In genomic region chr2:96063074-96063899, GRCh38 we compare ENCODE assay signal across 7 cellular contexts. TPM values are rescaled to one million over a fixed set of nuclear protein-coding genes. Genes with fewer than 3 reads are reported as not detected.
DNase-seq lines count a peak whose midpoint lies in the region; ATAC-seq and TF ChIP-seq lines count a peak whose summit lies in the region.
"Not testable (repeated sequence)": the region's sequence is repeated elsewhere in the genome, so short reads cannot be mapped to it uniquely, and the experiment has no call there.

No MANE protein-coding gene starts in this region.

- H3K9ac ChIP-seq in Karpas-422 (ENCODE audit: low read length) = not testable (repeated sequence)

- not testable (repeated sequence) for H3K4me3 ChIP-seq in Karpas-422 (ENCODE audit: low read length); lower lobe of right lung; skeletal muscle cell (ENCODE audit: low read depth, low read length)

- not testable (repeated sequence) for H3K9me3 Mint-ChIP-seq in activated CD4-positive, alpha-beta T cell treated with anti-CD3 and anti-CD28 coated beads, Interleukin-2, amount 10 ng/mL, durations not matched to agents 24 days and 14 days; MCF 10A (ENCODE audit: unreplicated experiment)

- H3K36me3 Mint-ChIP-seq in activated CD4-positive, alpha-beta T cell treated with anti-CD3 and anti-CD28 coated beads, Interleukin-2, amount 10 ng/mL, durations not matched to agents 24 days and 14 days (ENCODE audit: low read depth); MCF 10A (ENCODE audit: insufficient read depth, unreplicated experiment): not testable (repeated sequence)

- H3K27me3 Mint-ChIP-seq in activated CD4-positive, alpha-beta T cell treated with anti-CD3 and anti-CD28 coated beads, Interleukin-2, amount 10 ng/mL, durations not matched to agents 24 days and 14 days; MCF 10A (ENCODE audit: insufficient read depth, unreplicated experiment): not testable (repeated sequence)

- H3K4me3 Mint-ChIP-seq in activated CD4-positive, alpha-beta T cell treated with anti-CD3 and anti-CD28 coated beads, Interleukin-2, amount 10 ng/mL, durations not matched to agents 24 days and 14 days; MCF 10A (ENCODE audit: unreplicated experiment): not testable (repeated sequence)

- not testable (repeated sequence) for H3K9me2 ChIP-seq in Karpas-422 (replicated peaks; ENCODE audit: insufficient read depth, low read length)

- CTCF ChIA-PET in MCF 10A (lab: Yijun Ruan, JAX) = interaction anchor here (0.6 to 0.7 kb wide), 2 partner anchors 97 to 236 kb away, joined by 3 read pairs; no protein-coding TSS in a partner anchor

- not testable (repeated sequence) for H3K79me2 ChIP-seq in Karpas-422 (ENCODE audit: low read length)

- not testable (repeated sequence) for H3K4me1 ChIP-seq in Karpas-422 (ENCODE audit: low read length); lower lobe of right lung

- not testable (repeated sequence) for H3K27me3 ChIP-seq in Karpas-422 (ENCODE audit: low read length); lower lobe of right lung (ENCODE audit: low read depth)

- not testable (repeated sequence) for H3K27ac ChIP-seq in Karpas-422 (ENCODE audit: low read length); lower lobe of right lung

- not testable (repeated sequence) for H3K4me2 ChIP-seq in Karpas-422 (ENCODE audit: low read depth, low read length, poor library complexity, severe bottlenecking)

- H4K20me1 ChIP-seq in Karpas-422 (ENCODE audit: insufficient read depth, low read depth, low read length) = not testable (repeated sequence)

- DNase-seq in GM03348 (ENCODE audit: low spot score) = peak; percentile 31
- peak; percentile 61 for DNase-seq in Karpas-422
- DNase-seq in activated CD4-positive, alpha-beta T cell treated with anti-CD3 and anti-CD28 coated beads, Interleukin-2, amount 10 ng/mL, durations not matched to agents 24 days and 14 days = peak; percentile 62
- DNase-seq in MCF 10A (ENCODE audit: unreplicated experiment) = peak; percentile 79
- peak; percentile 11 for DNase-seq in foreskin melanocyte
- not testable (repeated sequence) for DNase-seq in lower lobe of right lung
- peak; percentile 53 for DNase-seq in skeletal muscle cell (ENCODE audit: low read depth)

- TF ChIP-seq CTCF in MCF 10A (IDR thresholded peaks at IDR 0.05; ENCODE audit: unreplicated experiment) (peak; percentile 45), lower lobe of right lung (IDR thresholded peaks at IDR 0.05) (peak; percentile 40)

- not testable (repeated sequence) for H2AFZ ChIP-seq in Karpas-422 (ENCODE audit: low read length)

- peak; percentile 68 to 72 for ATAC-seq in lower lobe of right lung

- intact Hi-C loops in activated CD4-positive, alpha-beta T cell treated with anti-CD3 and anti-CD28 coated beads, Interleukin-2, amount 10 ng/mL, durations not matched to agents 24 days and 14 days (cut with micrococcal nuclease); lower lobe of right lung (cut with DNase I): not testable (repeated sequence)
- intact Hi-C loops in MCF 10A (cut with micrococcal nuclease) = loop anchor here (10.0 kb wide), 1 partner anchor 202 kb away; the partner anchor contains the start of genes CIAO1 and TMEM127

- not testable (repeated sequence) for H3K27ac Mint-ChIP-seq in activated CD4-positive, alpha-beta T cell treated with anti-CD3 and anti-CD28 coated beads, Interleukin-2, amount 10 ng/mL, durations not matched to agents 24 days and 14 days; MCF 10A (ENCODE audit: low read depth, unreplicated experiment)

- POLR2A ChIA-PET in MCF 10A (lab: Yijun Ruan, JAX) = not testable (repeated sequence)

- H3K9me3 ChIP-seq in Karpas-422 (ENCODE audit: low read length); lower lobe of right lung: not testable (repeated sequence)

- H3K4me1 Mint-ChIP-seq in activated CD4-positive, alpha-beta T cell treated with anti-CD3 and anti-CD28 coated beads, Interleukin-2, amount 10 ng/mL, durations not matched to agents 24 days and 14 days; MCF 10A (ENCODE audit: insufficient read depth, unreplicated experiment): not testable (repeated sequence)

- BruUV-seq in MCF 10A (replicated peaks; lab: Mats Ljungman, UMichigan) = not testable (repeated sequence)

- not testable (repeated sequence) for H3K36me3 ChIP-seq in Karpas-422 (ENCODE audit: insufficient read depth, low read length); lower lobe of right lung

RNA-seq across cellular contexts. Expression of gene GPAT2, which starts 28.6 kb away (rescaled TPM):
- not detected in 2 replicates for total RNA-seq in Karpas-422 (2014; rRNA removed; shearing (Covaris generic); ENCODE audit: low replicate concordance)
- 20.4 and 22.6 TPM in 2 replicates for total RNA-seq in activated CD4-positive, alpha-beta T cell treated with anti-CD3 and anti-CD28 coated beads, Interleukin-2, amount 10 ng/mL, durations not matched to agents 24 days and 14 days
- total RNA-seq in MCF 10A (2022) (not detected in 2 replicates), lower lobe of right lung (4.3 TPM)

RNA-seq across cellular contexts. Expression of gene ADRA2B, which starts 53.1 kb away (rescaled TPM):
- not detected in 2 replicates for total RNA-seq in Karpas-422 (2014; rRNA removed; shearing (Covaris generic); ENCODE audit: low replicate concordance)
- 0.21 TPM in 2 replicates for total RNA-seq in activated CD4-positive, alpha-beta T cell treated with anti-CD3 and anti-CD28 coated beads, Interleukin-2, amount 10 ng/mL, durations not matched to agents 24 days and 14 days
- total RNA-seq in MCF 10A (2022) (not detected in 2 replicates), lower lobe of right lung (0.32 TPM)
